Comparison of ENCODE assay signal across 12 cellular contexts in the genomic region with DNA sequence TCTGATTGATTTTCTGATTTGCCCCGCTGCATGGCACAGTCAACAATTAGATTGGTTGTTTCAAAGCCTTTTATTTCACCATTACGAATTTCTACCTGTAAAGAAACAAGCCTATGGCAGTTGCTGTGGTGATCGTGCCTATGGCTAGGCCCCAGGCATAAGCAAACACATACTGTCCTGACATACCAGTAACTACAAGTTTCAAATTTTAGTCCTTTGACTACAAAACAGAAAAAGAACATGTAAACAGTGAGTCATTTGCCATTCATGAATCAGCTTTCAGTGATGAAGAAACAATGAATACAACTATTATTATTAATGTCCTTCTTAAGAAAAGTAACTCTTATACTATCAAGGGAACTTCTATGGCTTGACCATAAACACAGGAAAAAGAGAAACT.
DNase-seq lines count a peak whose midpoint lies in the region; TF ChIP-seq lines count a peak whose summit lies in the region.
"Had no signal": no experiment of that assay in that cellular context is flagged by ENCODE, and none has a peak within 500 bp of the region (broad histone marks: within the 10 kb centered on the region; RNA-seq: fewer than 3 reads in every experiment).

No MANE protein-coding gene starts in this region.

- no peak overlapping the region for H3K4me3 ChIP-seq in PC-9
- no peak overlapping the region for H3K4me3 ChIP-seq in osteoblast (ENCODE audit: insufficient read depth, low read length)
- H3K4me3 ChIP-seq: prostate gland had no signal

- no peaks in the 10 kb centered on the region; the same call in 1 of the 2 replicates for H3K9me3 ChIP-seq in PC-9 (ENCODE audit: insufficient read depth, low read depth)
- H3K9me3 ChIP-seq in osteoblast (ENCODE audit: low read depth, low read length): no peaks in the 10 kb centered on the region
- H3K9me3 ChIP-seq: prostate gland had no signal

- H3K4me2 ChIP-seq in PC-9 (peak overlapping the region; percentile 36; the same call in 1 of the 2 replicates), osteoblast (ENCODE audit: insufficient read depth, low read length) (no peak overlapping the region)

- BruUV-seq in PC-9 (replicated peaks; lab: Mats Ljungman, UMichigan): no TSS peak

- no peaks in the 10 kb centered on the region for H3K36me3 ChIP-seq in PC-9 (ENCODE audit: low read depth)
- no peaks in the 10 kb centered on the region for H3K36me3 ChIP-seq in osteoblast (ENCODE audit: insufficient read depth, low read length)
- H3K36me3 ChIP-seq: prostate gland had no signal

- TF ChIP-seq CTCF in PC-9 (conservative IDR thresholded peaks at IDR 0.05) (no peak), osteoblast (IDR thresholded peaks at IDR 0.05; ENCODE audit: extremely low read depth, low read depth, low read length) (no peak)

- H3K9me2 ChIP-seq in PC-9 (ENCODE audit: insufficient read depth): peaks cover 12% of the 10 kb centered on the region; the same call in 1 of the 2 replicates

- peak overlapping the region; percentile 26; the same call in 1 of the 2 replicates for H3K27ac ChIP-seq in PC-9
- H3K27ac ChIP-seq in epithelial cell of prostate: peak overlapping the region; percentile 41
- no peak overlapping the region for H3K27ac ChIP-seq in osteoblast (ENCODE audit: low read depth, low read length)
- H3K27ac ChIP-seq: prostate gland had no signal

- CTCF ChIA-PET in PC-9 (lab: Charles Lee): no interaction called here

- no peak overlapping the region for H2AFZ ChIP-seq in PC-9
- no peak overlapping the region for H2AFZ ChIP-seq in osteoblast (ENCODE audit: low read length)

- intact Hi-C loops in PC-9 (cut with micrococcal nuclease; ENCODE audit: unreplicated experiment): no loop called here

- H3K4me1 ChIP-seq in PC-9 (replicated peaks; ENCODE audit: insufficient read depth) (peaks cover 10% of the 10 kb centered on the region), osteoblast (ENCODE audit: insufficient read depth, low read length) (no peaks in the 10 kb centered on the region)
- H3K4me1 ChIP-seq: prostate gland had no signal

- H3F3A ChIP-seq in PC-9 (ENCODE audit: insufficient read depth, low read depth): 0 out of 2 replicates have a peak, but pooled peaks cover 4% of the 10 kb centered on the region

- DNase-seq in DMS53 (lab: John Stamatoyannopoulos, UW) (peak; percentile 58), PC-9 (peak; percentile 55 to 82), epithelial cell of prostate (ENCODE audit: low read depth, low spot score) (peak; percentile 82), non-pigmented ciliary epithelial cell (ENCODE audit: low read depth) (peak; percentile 46), osteoblast (ENCODE audit: insufficient read length, low spot score, missing footprints) (no peak), midbrain (lab: John Stamatoyannopoulos, UW) (no peak), C1 segment of cervical spinal cord (lab: John Stamatoyannopoulos, UW) (no peak), activated gamma-delta T cell treated with Interleukin-2 at 50 U/mL for 16 hours (no peak)
- DNase-seq: activated CD8-positive, alpha-beta memory T cell treated with anti-CD3 and anti-CD28 coated beads, Interleukin-2, amount 50 U/mL, for 48 hours; amygdala; MV-4-11 had no signal

- no peaks in the 10 kb centered on the region for H3K79me2 ChIP-seq in PC-9 (ENCODE audit: low read depth)
- no peaks in the 10 kb centered on the region for H3K79me2 ChIP-seq in osteoblast (ENCODE audit: insufficient read depth, low read length)

- POLR2A ChIA-PET in PC-9 (lab: Charles Lee; ENCODE audit: unreplicated experiment): interaction anchor here (0.6 kb wide), 2 partner anchors 1088 to 1484 kb away, joined by 5 to 7 read pairs; no protein-coding TSS in a partner anchor

- H3K27me3 ChIP-seq in PC-9 (ENCODE audit: insufficient read depth, low read depth): no peaks in the 10 kb centered on the region
- no peaks in the 10 kb centered on the region for H3K27me3 ChIP-seq in osteoblast (ENCODE audit: insufficient read depth, low read length)

- H4K20me1 ChIP-seq in PC-9 (ENCODE audit: insufficient read depth) (no peaks in the 10 kb centered on the region), osteoblast (ENCODE audit: insufficient read depth, low read length) (no peaks in the 10 kb centered on the region)

Comparison
In these comparisons a context has a peak if more than half of its experiments do, and no peak if none do; other contexts are left out.
1. DNase-seq: peak in DMS53 (single experiment), PC-9 (2 of 2), epithelial cell of prostate (single experiment) and non-pigmented ciliary epithelial cell (single experiment); none in osteoblast (single experiment), midbrain (single experiment), C1 segment of cervical spinal cord (0 of 14) and activated gamma-delta T cell treated with Interleukin-2 at 50 U/mL for 16 hours (single experiment).